In genomic region chr2:18560797-18561085, GRCh38 we compare ENCODE assay signal across 8 cellular contexts. TPM values are rescaled to one million over a fixed set of nuclear protein-coding genes. Genes with fewer than 3 reads are reported as not detected.
DNase-seq lines count a peak whose midpoint lies in the region; ATAC-seq and TF ChIP-seq lines count a peak whose summit lies in the region.

No MANE protein-coding gene starts in this region.

- intact Hi-C loops in CD4-positive, alpha-beta T cell (cut with DNase I, micrococcal nuclease): loop anchor here (1.0 to 10.0 kb wide), 7 partner anchors 786 to 1884 kb away; partner anchors contain the start of genes LAPTM4A (in 2 of the 2), RHOB (in 1 of the 2) and TTC32 (in 1 of the 2)

- no peak overlapping the region for H4K8ac ChIP-seq in H9 (replicated peaks; ENCODE audit: insufficient read length, low read depth, low read length)
- H4K8ac ChIP-seq in mesenchymal stem cell (ENCODE audit: low read length): peak overlapping the region; percentile 94

- H3K79me1 ChIP-seq in H9 (ENCODE audit: insufficient read depth, low read depth, low read length, poor library complexity, severe bottlenecking) (peaks cover 4% of the 10 kb centered on the region), mesenchymal stem cell (replicated peaks; ENCODE audit: low read length, poor library complexity, severe bottlenecking) (peaks cover 12% of the 10 kb centered on the region)

- no peak overlapping the region for H3K14ac ChIP-seq in H9 (ENCODE audit: insufficient read depth, low read length)
- H3K14ac ChIP-seq in mesenchymal stem cell (ENCODE audit: low read length in 2 of 2): peak overlapping the region in 1 of 2 experiments; percentile 55

- WGBS in H9 (ENCODE audit: extremely low coverage, insufficient read length, low lambda C conversion rate): no CpG with 5 or more reads among the region's 3 CpGs
- 0% methylated on average over 3 of the region's 3 CpGs for WGBS in mesenchymal stem cell

- no peak for TF ChIP-seq CTCF in CD4-positive, alpha-beta T cell (IDR thresholded peaks at IDR 0.05)
- no peak for TF ChIP-seq CTCF in H9 (conservative IDR thresholded peaks at IDR 0.05)
- no peak for TF ChIP-seq CTCF in GM10266 (IDR thresholded peaks at IDR 0.05; ENCODE audit: control insufficient read depth, insufficient read depth, low read depth, missing control alignments)

- DNase-seq in CD4-positive, alpha-beta T cell: no peak
- DNase-seq in H9 (no peak), mesenchymal stem cell (no peak), H4 (ENCODE audit: low spot score) (no peak), SIG-M5 treated with dmso at 0.1 percent for 504 hours (lab: John Stamatoyannopoulos, UW; ENCODE audit: unreplicated experiment) (no peak), islet precursor cell (no peak), GM10266 (ENCODE audit: extremely low spot score) (no peak)

- H3K27ac ChIP-seq in CD4-positive, alpha-beta T cell (ENCODE audit: low read depth, low read length): peak overlapping the region; percentile 88
- no peak overlapping the region for H3K27ac ChIP-seq in H9 (ENCODE audit: insufficient read length, low read depth, low read length)
- peak overlapping the region; percentile 78 for H3K27ac ChIP-seq in angular gyrus (ENCODE audit: low read depth, low read length)
- peak overlapping the region; percentile 70 for H3K27ac ChIP-seq in mesenchymal stem cell (ENCODE audit: low read length, poor library complexity, severe bottlenecking)

- H3K36me3 ChIP-seq in mesenchymal stem cell (ENCODE audit: control insufficient read depth in 1 of 2, insufficient read depth in 2 of 2, low read depth in 1 of 2, low read length in 2 of 2): peaks cover 0 to 24% of the 10 kb centered on the region in 2 experiments

- H3T11ph ChIP-seq in H9 (ENCODE audit: low read length): no peak overlapping the region

- H3K9me3 Mint-ChIP-seq in CD4-positive, alpha-beta T cell: peaks cover 3% of the 10 kb centered on the region
- no peaks in the 10 kb centered on the region for H3K9me3 Mint-ChIP-seq in H9

- H3K18ac ChIP-seq in H9 (ENCODE audit: insufficient read length, low read depth, low read length) (peak overlapping the region; percentile 43), mesenchymal stem cell (ENCODE audit: low read depth in 1 of 2, low read length in 2 of 2) (peak overlapping the region; percentile 66 to 75)

- no peaks in the 10 kb centered on the region for H3K27me3 Mint-ChIP-seq in CD4-positive, alpha-beta T cell
- H3K27me3 Mint-ChIP-seq in H9 (ENCODE audit: low read depth): peaks cover 1% of the 10 kb centered on the region; the same call in 1 of the 2 replicates

- H2BK120ac ChIP-seq in H9 (ENCODE audit: low read depth, low read length, poor library complexity, severe bottlenecking) (no peak overlapping the region), mesenchymal stem cell (ENCODE audit: low read depth, low read length) (no peak overlapping the region)

- peak overlapping the region; percentile 62 for H3K9ac ChIP-seq in H9 (ENCODE audit: extremely low read depth, insufficient read length, low read length)
- H3K9ac ChIP-seq in mesenchymal stem cell (ENCODE audit: low read length): peak overlapping the region; percentile 94

- H3K4ac ChIP-seq in H9 (ENCODE audit: low read depth, low read length) (no peak overlapping the region), mesenchymal stem cell (ENCODE audit: low read depth in 1 of 2, low read length in 2 of 2) (peak overlapping the region in 1 of 2 experiments; percentile 79)

- CTCF ChIA-PET in CD4-positive, alpha-beta T cell (lab: Charles Lee): no interaction called here

- ATAC-seq in CD4-positive, alpha-beta T cell (ENCODE audit: poor library complexity): no peak

- H3K4me1 ChIP-seq in H9 (ENCODE audit: insufficient read depth, low read length) (peaks cover 4% of the 10 kb centered on the region; the same call in 1 of the 2 replicates), mesenchymal stem cell (ENCODE audit: control insufficient read depth, insufficient read depth, low read depth, low read length) (no peaks in the 10 kb centered on the region)

- H3K56ac ChIP-seq in H9 (ENCODE audit: insufficient read length, low read depth, low read length): no peak overlapping the region

- no peak overlapping the region for H2BK5ac ChIP-seq in H9 (ENCODE audit: insufficient read length, low read length)
- H2BK5ac ChIP-seq in mesenchymal stem cell (ENCODE audit: low read depth, low read length, poor library complexity, severe bottlenecking): no peak overlapping the region

- no peak overlapping the region for H2AK5ac ChIP-seq in H9 (ENCODE audit: insufficient read length, low read length)
- peak overlapping the region; percentile 37 for H2AK5ac ChIP-seq in mesenchymal stem cell (ENCODE audit: low read length, severe bottlenecking)

- H2BK20ac ChIP-seq in H9 (ENCODE audit: low read depth, low read length, poor library complexity, severe bottlenecking): no peak overlapping the region

- H3K79me2 ChIP-seq in H9 (ENCODE audit: insufficient read depth, low read length): peaks cover 4% of the 10 kb centered on the region; the same call in 1 of the 2 replicates

- H4K91ac ChIP-seq in H9 (ENCODE audit: insufficient read length, low read depth, low read length) (no peak overlapping the region), mesenchymal stem cell (ENCODE audit: low read length) (peak overlapping the region; percentile 15)

- peaks cover 7% of the 10 kb centered on the region for H3K23me2 ChIP-seq in H9 (ENCODE audit: insufficient read length, low read depth, low read length, poor library complexity, severe bottlenecking)

- H2BK12ac ChIP-seq in H9 (ENCODE audit: insufficient read length, low read depth, low read length) (no peak overlapping the region), mesenchymal stem cell (ENCODE audit: low read length in 2 of 2) (no peak overlapping the region)

- H3K9me3 ChIP-seq in CD4-positive, alpha-beta T cell (ENCODE audit: control insufficient read depth, low read length): peaks cover 11% of the 10 kb centered on the region
- H3K9me3 ChIP-seq in H9 (ENCODE audit: control insufficient read depth, low read depth, low read length) (no peaks in the 10 kb centered on the region), mesenchymal stem cell (ENCODE audit: control insufficient read depth, low read length) (peaks cover 31% of the 10 kb centered on the region)

- no peaks in the 10 kb centered on the region for H3K27me3 ChIP-seq in CD4-positive, alpha-beta T cell (ENCODE audit: control insufficient read depth, insufficient read depth, low read length)
- no peaks in the 10 kb centered on the region for H3K27me3 ChIP-seq in H9 (ENCODE audit: insufficient read depth, low read length)
- no peaks in the 10 kb centered on the region for H3K27me3 ChIP-seq in mesenchymal stem cell (ENCODE audit: control insufficient read depth in 1 of 2, insufficient read depth in 1 of 2, low read length in 2 of 2)

- POLR2A ChIA-PET in CD4-positive, alpha-beta T cell (lab: Charles Lee): interaction anchor here (1.0 to 2.9 kb wide), 12 partner anchors 10 to 1886 kb away, joined by 3 to 44 read pairs (median 6); partner anchors contain the start of genes LAPTM4A, RHOB, TTC32 and WDR35

- H4K20me1 ChIP-seq in H9 (ENCODE audit: control insufficient read depth, insufficient read depth, insufficient read length): no peaks in the 10 kb centered on the region

- H3K4me3 Mint-ChIP-seq in CD4-positive, alpha-beta T cell: peak overlapping the region; percentile 90
- H3K4me3 Mint-ChIP-seq in H9: peak overlapping the region; percentile 86 to 91

- peak overlapping the region; percentile 69 for H3K4me2 ChIP-seq in H9 (ENCODE audit: insufficient read depth, insufficient read length, low read length)
- H3K4me2 ChIP-seq in mesenchymal stem cell (ENCODE audit: low read length, poor library complexity, severe bottlenecking): peak overlapping the region; percentile 68

- peak overlapping the region; percentile 93 for H3K27ac Mint-ChIP-seq in CD4-positive, alpha-beta T cell
- H3K27ac Mint-ChIP-seq in H9: peak overlapping the region in 2 of 3 experiments; percentile 63 to 83; a peak in 4 of 7 replicates

- H2AFZ ChIP-seq in H9 (ENCODE audit: low read length) (no peak overlapping the region), mesenchymal stem cell (ENCODE audit: low read depth, low read length) (peak overlapping the region; percentile 88)

- H3K36me3 Mint-ChIP-seq in CD4-positive, alpha-beta T cell (ENCODE audit: low read depth): peaks cover 63% of the 10 kb centered on the region
- H3K36me3 Mint-ChIP-seq in H9 (ENCODE audit: insufficient read depth in 1 of 3, low read depth in 3 of 3): peaks cover 0 to 1% (median under 1%) of the 10 kb centered on the region in 3 experiments; a peak in 4 of 7 replicates

- peaks cover 57% of the 10 kb centered on the region for H3K4me1 Mint-ChIP-seq in CD4-positive, alpha-beta T cell (ENCODE audit: low read depth)
- H3K4me1 Mint-ChIP-seq in H9: peaks cover 22 to 23% of the 10 kb centered on the region in 2 experiments

- no peak overlapping the region for H4K5ac ChIP-seq in H9 (ENCODE audit: insufficient read length, low read depth, low read length)

- H3K23ac ChIP-seq in H9 (ENCODE audit: insufficient read length, low read depth, low read length): no peak overlapping the region
- no peak overlapping the region for H3K23ac ChIP-seq in mesenchymal stem cell (ENCODE audit: low read length in 2 of 2)

- peak overlapping the region; percentile 42 to 84 for H3K4me3 ChIP-seq in mesenchymal stem cell (ENCODE audit: insufficient read depth in 1 of 2, low read depth in 1 of 2, low read length in 2 of 2)

- H2BK15ac ChIP-seq in H9 (ENCODE audit: low read depth, low read length) (no peak overlapping the region), mesenchymal stem cell (ENCODE audit: low read depth, poor library complexity, severe bottlenecking) (no peak overlapping the region)

RNA-seq across cellular contexts. Expression of gene RDH14, which starts 0.3 kb away (rescaled TPM):
- total RNA-seq in CD4-positive, alpha-beta T cell: 10 to 100 TPM; 11.4 to 12.7 TPM
- total RNA-seq in H9 (2021): 23.4 and 25.5 TPM in 2 replicates
- polyA plus RNA-seq in mesenchymal stem cell (2013, experiment 1 of 2): 19.6 TPM
- 20.0 TPM for polyA plus RNA-seq in mesenchymal stem cell (2013, experiment 2 of 2)
- total RNA-seq in H4 (2014; rRNA removed; shearing (Covaris generic)): 19.8 and 22.8 TPM in 2 replicates

RNA-seq across cellular contexts. Expression of gene NT5C1B, which starts 28.6 kb away (rescaled TPM):
- total RNA-seq in CD4-positive, alpha-beta T cell: not detected
- total RNA-seq in H9 (2021): not detected in 2 replicates
- not detected for polyA plus RNA-seq in mesenchymal stem cell (2013, experiment 1 of 2)
- not detected for polyA plus RNA-seq in mesenchymal stem cell (2013, experiment 2 of 2)
- not detected in 2 replicates for total RNA-seq in H4 (2014; rRNA removed; shearing (Covaris generic))
